ENCODE assay signal across 8 cellular contexts in genomic region chr9:131478421-131478868, GRCh38. TPM values are rescaled to one million over a fixed set of nuclear protein-coding genes. Genes with fewer than 3 reads are reported as not detected.
DNase-seq lines count a peak whose midpoint lies in the region; ATAC-seq, FAIRE-seq and TF ChIP-seq lines count a peak whose summit lies in the region.

No MANE protein-coding gene starts in this region.

- peak; percentile 39 for TF ChIP-seq CTCF in foreskin fibroblast (IDR thresholded peaks at IDR 0.05; ENCODE audit: low read depth, low read length)

- H3K36me3 Mint-ChIP-seq in activated T-cell treated with anti-CD3 and anti-CD28 coated beads, Interleukin-2, amount 50 U/mL, for 4 hours (ENCODE audit: insufficient read depth) = peaks cover 36% of the 10 kb centered on the region

- H3K27ac ChIP-seq in small intestine (ENCODE audit: low read depth in 1 of 2, low read length in 1 of 2) = no peak overlapping the region

- peak; percentile 52 for FAIRE-seq in GM12891 (lab: Jason Lieb, UNC)
- FAIRE-seq in small intestine (lab: Jason Lieb, UNC) = no peak

- peak; percentile 52 to 75 for ATAC-seq in activated T-cell treated with anti-CD3 and anti-CD28 coated beads, Interleukin-2, amount 50 U/mL, for 4 hours
- ATAC-seq in HG03432 (IDR thresholded peaks at IDR 0.05; ENCODE audit: unreplicated experiment) (no peak), HG03139 (IDR thresholded peaks at IDR 0.05; ENCODE audit: unreplicated experiment) (no peak)

- no peaks in the 10 kb centered on the region for H3K4me1 ChIP-seq in small intestine (ENCODE audit: control insufficient read depth in 2 of 2, insufficient read depth in 1 of 2, low read depth in 1 of 2, low read length in 1 of 2)

- no peak overlapping the region for H3K4me3 Mint-ChIP-seq in activated T-cell treated with anti-CD3 and anti-CD28 coated beads, Interleukin-2, amount 50 U/mL, for 4 hours

- H3K27me3 ChIP-seq in small intestine (ENCODE audit: control insufficient read depth in 2 of 2, insufficient read depth in 2 of 2, low read length in 2 of 2) = no peaks in the 10 kb centered on the region

- DNase-seq in GM12891 (ENCODE audit: insufficient read length, low spot score) (peak; percentile 61), NCI-H526 treated with DMSO at 0.1 percent for 48 hours (lab: John Stamatoyannopoulos, UW) (peak; percentile 9), foreskin fibroblast (peak in 1 of 2 donors; percentile 50), small intestine (peak; percentile 25), hepatic stellate cell (ENCODE audit: low spot score) (no peak)
- DNase-seq in activated T-cell treated with anti-CD3 and anti-CD28 coated beads, Interleukin-2, amount 50 U/mL, for 4 hours = peak; percentile 55

- no peaks in the 10 kb centered on the region for H3K9me3 ChIP-seq in small intestine (ENCODE audit: control insufficient read depth, low read depth)

- H3K9me3 Mint-ChIP-seq in activated T-cell treated with anti-CD3 and anti-CD28 coated beads, Interleukin-2, amount 50 U/mL, for 4 hours = no peaks in the 10 kb centered on the region

- no peak for TF ChIP-seq POLR2A in GM12891 (IDR thresholded peaks at IDR 0.05; ENCODE audit: low read depth, low read length)

- peaks cover 41 to 56% of the 10 kb centered on the region in 2 donors for H3K36me3 ChIP-seq in small intestine (ENCODE audit: control insufficient read depth in 2 of 2, insufficient read depth in 2 of 2, low read length in 2 of 2)

- 60 to 68% (median 67%) methylated on average over 12 of the region's 12 CpGs for WGBS in small intestine, 3 donors

- H3K27me3 Mint-ChIP-seq in activated T-cell treated with anti-CD3 and anti-CD28 coated beads, Interleukin-2, amount 50 U/mL, for 4 hours (ENCODE audit: low read depth) = no peaks in the 10 kb centered on the region

- H3K4me3 ChIP-seq in foreskin fibroblast (ENCODE audit: low read depth in 1 of 2, low read length in 2 of 2) (no peak overlapping the region), small intestine (ENCODE audit: low read depth in 1 of 2, low read length in 2 of 2) (no peak overlapping the region)

- H3K4me1 Mint-ChIP-seq in activated T-cell treated with anti-CD3 and anti-CD28 coated beads, Interleukin-2, amount 50 U/mL, for 4 hours (ENCODE audit: low read depth) = peaks cover 3% of the 10 kb centered on the region

TF ChIP-seq in GM12891, 5 proteins besides CTCF, POLR2A, EP300 and RAD21:
- TF ChIP-seq TAF1 (IDR thresholded peaks at IDR 0.05; ENCODE audit: low read depth, low read length) (no peak), POU2F2 (IDR thresholded peaks at IDR 0.05; ENCODE audit: low read depth, low read length) (no peak), PAX5 (IDR thresholded peaks at IDR 0.05; ENCODE audit: insufficient read depth, low read length, severe bottlenecking) (no peak), POLR2AphosphoS5 (IDR thresholded peaks at IDR 0.05; ENCODE audit: low read depth, low read length) (no peak), SPI1 (IDR thresholded peaks at IDR 0.05; ENCODE audit: low read depth, low read length) (no peak)

RNA-seq across cellular contexts. Expression of gene POMT1, which starts 24.3 kb away (rescaled TPM):
- polyA plus RNA-seq in GM12891 (2012; ENCODE audit: low read depth, missing spikeins) = 14.2 TPM
- 10 to 100 TPM; 14.0 to 20.0 (median 16.5) TPM for total RNA-seq in activated T-cell treated with anti-CD3 and anti-CD28 coated beads, Interleukin-2, amount 50 U/mL, for 4 hours
- 10 to 100 TPM; 15.0 to 53.2 (median 40.5) TPM for polyA plus RNA-seq in small intestine

RNA-seq across cellular contexts. Expression of gene UCK1, which starts 52.6 kb away (rescaled TPM):
- polyA plus RNA-seq in GM12891 (2012; ENCODE audit: low read depth, missing spikeins) = 14.6 TPM
- total RNA-seq in activated T-cell treated with anti-CD3 and anti-CD28 coated beads, Interleukin-2, amount 50 U/mL, for 4 hours = 10 to 100 TPM; 21.1 to 23.3 (median 22.9) TPM
- 10 to 100 TPM; 18.1 to 34.7 (median 20.8) TPM for polyA plus RNA-seq in small intestine

Comparison
In these comparisons a context has a peak if more than half of its experiments do, and no peak if none do; other contexts are left out.
1. ATAC-seq: peak in activated T-cell treated with anti-CD3 and anti-CD28 coated beads, Interleukin-2, amount 50 U/mL, for 4 hours (2 of 2); none in HG03432 (single experiment) and HG03139 (single experiment).